Comparison of ENCODE assay signal across 1 cellular context in the genomic region with DNA sequence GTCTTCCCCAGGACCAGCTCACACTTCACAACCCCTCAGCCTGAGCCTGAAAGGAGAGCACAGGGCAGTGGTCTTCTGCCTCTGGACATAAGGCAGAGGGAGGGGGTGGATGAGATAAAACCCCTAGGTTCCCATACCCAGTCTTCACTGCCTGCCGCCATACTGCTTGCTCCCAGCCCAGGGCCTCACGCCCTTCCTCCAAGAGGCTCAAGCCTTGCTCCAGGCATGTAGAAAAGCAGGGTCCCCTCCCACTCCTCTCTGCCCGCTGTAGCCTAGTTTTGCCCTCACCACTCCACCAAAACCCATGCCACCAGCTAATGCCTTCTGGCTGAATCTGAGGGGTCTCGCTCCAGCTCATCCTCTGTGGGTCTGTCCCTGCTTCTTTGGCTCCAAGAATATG.
TF ChIP-seq lines count a peak whose summit lies in the region.

No MANE protein-coding gene starts in this region.

TF ChIP-seq in H1, 55 proteins besides CTCF, POLR2A, EP300 and RAD21:
- TF ChIP-seq EZH2 (IDR thresholded peaks at IDR 0.05; ENCODE audit: low read depth, low read length, severe bottlenecking) (no peak), YY1 (IDR thresholded peaks at IDR 0.05; ENCODE audit: low read depth, low read length) (no peak), SIRT6 (IDR thresholded peaks at IDR 0.05; ENCODE audit: low read length) (no peak), PHF8 (conservative IDR thresholded peaks at IDR 0.05; ENCODE audit: low read depth, low read length) (no peak), SP1 (IDR thresholded peaks at IDR 0.05; ENCODE audit: low read depth, low read length) (no peak), SUZ12 (IDR thresholded peaks at IDR 0.05; ENCODE audit: low read length) (no peak), SRF (IDR thresholded peaks at IDR 0.05; ENCODE audit: low read depth, low read length) (no peak), SIN3A (conservative IDR thresholded peaks at IDR 0.05 in 1 of 2, IDR thresholded peaks at IDR 0.05 in 1 of 2; ENCODE audit: low read depth in 1 of 2, low read length in 2 of 2) (no peak), MAX (IDR thresholded peaks at IDR 0.05) (no peak), EGR1 (IDR thresholded peaks at IDR 0.05; ENCODE audit: borderline replicate concordance, low read depth, low read length) (no peak), POU5F1 (IDR thresholded peaks at IDR 0.05; ENCODE audit: low read depth, low read length) (no peak), SIX5 (IDR thresholded peaks at IDR 0.05; ENCODE audit: low read depth, low read length) (no peak), CBX8 (IDR thresholded peaks at IDR 0.05; ENCODE audit: borderline replicate concordance, low read depth, low read length) (no peak)
- TF ChIP-seq, protein P1, sequence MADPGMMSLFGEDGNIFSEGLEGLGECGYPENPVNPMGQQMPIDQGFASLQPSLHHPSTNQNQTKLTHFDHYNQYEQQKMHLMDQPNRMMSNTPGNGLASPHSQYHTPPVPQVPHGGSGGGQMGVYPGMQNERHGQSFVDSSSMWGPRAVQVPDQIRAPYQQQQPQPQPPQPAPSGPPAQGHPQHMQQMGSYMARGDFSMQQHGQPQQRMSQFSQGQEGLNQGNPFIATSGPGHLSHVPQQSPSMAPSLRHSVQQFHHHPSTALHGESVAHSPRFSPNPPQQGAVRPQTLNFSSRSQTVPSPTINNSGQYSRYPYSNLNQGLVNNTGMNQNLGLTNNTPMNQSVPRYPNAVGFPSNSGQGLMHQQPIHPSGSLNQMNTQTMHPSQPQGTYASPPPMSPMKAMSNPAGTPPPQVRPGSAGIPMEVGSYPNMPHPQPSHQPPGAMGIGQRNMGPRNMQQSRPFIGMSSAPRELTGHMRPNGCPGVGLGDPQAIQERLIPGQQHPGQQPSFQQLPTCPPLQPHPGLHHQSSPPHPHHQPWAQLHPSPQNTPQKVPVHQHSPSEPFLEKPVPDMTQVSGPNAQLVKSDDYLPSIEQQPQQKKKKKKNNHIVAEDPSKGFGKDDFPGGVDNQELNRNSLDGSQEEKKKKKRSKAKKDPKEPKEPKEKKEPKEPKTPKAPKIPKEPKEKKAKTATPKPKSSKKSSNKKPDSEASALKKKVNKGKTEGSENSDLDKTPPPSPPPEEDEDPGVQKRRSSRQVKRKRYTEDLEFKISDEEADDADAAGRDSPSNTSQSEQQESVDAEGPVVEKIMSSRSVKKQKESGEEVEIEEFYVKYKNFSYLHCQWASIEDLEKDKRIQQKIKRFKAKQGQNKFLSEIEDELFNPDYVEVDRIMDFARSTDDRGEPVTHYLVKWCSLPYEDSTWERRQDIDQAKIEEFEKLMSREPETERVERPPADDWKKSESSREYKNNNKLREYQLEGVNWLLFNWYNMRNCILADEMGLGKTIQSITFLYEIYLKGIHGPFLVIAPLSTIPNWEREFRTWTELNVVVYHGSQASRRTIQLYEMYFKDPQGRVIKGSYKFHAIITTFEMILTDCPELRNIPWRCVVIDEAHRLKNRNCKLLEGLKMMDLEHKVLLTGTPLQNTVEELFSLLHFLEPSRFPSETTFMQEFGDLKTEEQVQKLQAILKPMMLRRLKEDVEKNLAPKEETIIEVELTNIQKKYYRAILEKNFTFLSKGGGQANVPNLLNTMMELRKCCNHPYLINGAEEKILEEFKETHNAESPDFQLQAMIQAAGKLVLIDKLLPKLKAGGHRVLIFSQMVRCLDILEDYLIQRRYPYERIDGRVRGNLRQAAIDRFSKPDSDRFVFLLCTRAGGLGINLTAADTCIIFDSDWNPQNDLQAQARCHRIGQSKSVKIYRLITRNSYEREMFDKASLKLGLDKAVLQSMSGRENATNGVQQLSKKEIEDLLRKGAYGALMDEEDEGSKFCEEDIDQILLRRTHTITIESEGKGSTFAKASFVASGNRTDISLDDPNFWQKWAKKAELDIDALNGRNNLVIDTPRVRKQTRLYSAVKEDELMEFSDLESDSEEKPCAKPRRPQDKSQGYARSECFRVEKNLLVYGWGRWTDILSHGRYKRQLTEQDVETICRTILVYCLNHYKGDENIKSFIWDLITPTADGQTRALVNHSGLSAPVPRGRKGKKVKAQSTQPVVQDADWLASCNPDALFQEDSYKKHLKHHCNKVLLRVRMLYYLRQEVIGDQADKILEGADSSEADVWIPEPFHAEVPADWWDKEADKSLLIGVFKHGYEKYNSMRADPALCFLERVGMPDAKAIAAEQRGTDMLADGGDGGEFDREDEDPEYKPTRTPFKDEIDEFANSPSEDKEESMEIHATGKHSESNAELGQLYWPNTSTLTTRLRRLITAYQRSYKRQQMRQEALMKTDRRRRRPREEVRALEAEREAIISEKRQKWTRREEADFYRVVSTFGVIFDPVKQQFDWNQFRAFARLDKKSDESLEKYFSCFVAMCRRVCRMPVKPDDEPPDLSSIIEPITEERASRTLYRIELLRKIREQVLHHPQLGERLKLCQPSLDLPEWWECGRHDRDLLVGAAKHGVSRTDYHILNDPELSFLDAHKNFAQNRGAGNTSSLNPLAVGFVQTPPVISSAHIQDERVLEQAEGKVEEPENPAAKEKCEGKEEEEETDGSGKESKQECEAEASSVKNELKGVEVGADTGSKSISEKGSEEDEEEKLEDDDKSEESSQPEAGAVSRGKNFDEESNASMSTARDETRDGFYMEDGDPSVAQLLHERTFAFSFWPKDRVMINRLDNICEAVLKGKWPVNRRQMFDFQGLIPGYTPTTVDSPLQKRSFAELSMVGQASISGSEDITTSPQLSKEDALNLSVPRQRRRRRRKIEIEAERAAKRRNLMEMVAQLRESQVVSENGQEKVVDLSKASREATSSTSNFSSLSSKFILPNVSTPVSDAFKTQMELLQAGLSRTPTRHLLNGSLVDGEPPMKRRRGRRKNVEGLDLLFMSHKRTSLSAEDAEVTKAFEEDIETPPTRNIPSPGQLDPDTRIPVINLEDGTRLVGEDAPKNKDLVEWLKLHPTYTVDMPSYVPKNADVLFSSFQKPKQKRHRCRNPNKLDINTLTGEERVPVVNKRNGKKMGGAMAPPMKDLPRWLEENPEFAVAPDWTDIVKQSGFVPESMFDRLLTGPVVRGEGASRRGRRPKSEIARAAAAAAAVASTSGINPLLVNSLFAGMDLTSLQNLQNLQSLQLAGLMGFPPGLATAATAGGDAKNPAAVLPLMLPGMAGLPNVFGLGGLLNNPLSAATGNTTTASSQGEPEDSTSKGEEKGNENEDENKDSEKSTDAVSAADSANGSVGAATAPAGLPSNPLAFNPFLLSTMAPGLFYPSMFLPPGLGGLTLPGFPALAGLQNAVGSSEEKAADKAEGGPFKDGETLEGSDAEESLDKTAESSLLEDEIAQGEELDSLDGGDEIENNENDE (IDR thresholded peaks at IDR 0.05; ENCODE audit: insufficient replicate concordance, low read length) = no peak
- TF ChIP-seq, protein P2, sequence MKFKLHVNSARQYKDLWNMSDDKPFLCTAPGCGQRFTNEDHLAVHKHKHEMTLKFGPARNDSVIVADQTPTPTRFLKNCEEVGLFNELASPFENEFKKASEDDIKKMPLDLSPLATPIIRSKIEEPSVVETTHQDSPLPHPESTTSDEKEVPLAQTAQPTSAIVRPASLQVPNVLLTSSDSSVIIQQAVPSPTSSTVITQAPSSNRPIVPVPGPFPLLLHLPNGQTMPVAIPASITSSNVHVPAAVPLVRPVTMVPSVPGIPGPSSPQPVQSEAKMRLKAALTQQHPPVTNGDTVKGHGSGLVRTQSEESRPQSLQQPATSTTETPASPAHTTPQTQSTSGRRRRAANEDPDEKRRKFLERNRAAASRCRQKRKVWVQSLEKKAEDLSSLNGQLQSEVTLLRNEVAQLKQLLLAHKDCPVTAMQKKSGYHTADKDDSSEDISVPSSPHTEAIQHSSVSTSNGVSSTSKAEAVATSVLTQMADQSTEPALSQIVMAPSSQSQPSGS (IDR thresholded peaks at IDR 0.05; ENCODE audit: low read length) = no peak
